Comparison of ENCODE assay signal across 1 cellular context in genomic region chr14:22333408-22334274, GRCh38.
TF ChIP-seq lines count a peak whose summit lies in the region.

No MANE protein-coding gene starts in this region.

TF ChIP-seq in HEK293, 187 proteins besides CTCF, POLR2A, EP300 and RAD21 (continued from another document):
- TF ChIP-seq ZNF518A (tag by site-specific recombination; conservative IDR thresholded peaks at IDR 0.05; ENCODE audit: low read depth) (0 out of 2 replicates have a peak, but pooled peaks have one; percentile 40), ZNF184 (tag by site-specific recombination; IDR thresholded peaks at IDR 0.05) (peak; percentile 75), ZBTB7A (tag by site-specific recombination; IDR thresholded peaks at IDR 0.05; ENCODE audit: low read depth) (no peak), ZNF138 (tag by site-specific recombination; IDR thresholded peaks at IDR 0.05; ENCODE audit: borderline replicate concordance) (no peak), ZNF16 (tag by site-specific recombination; IDR thresholded peaks at IDR 0.05; ENCODE audit: low read depth) (no peak), ZNF26 (tag by site-specific recombination; IDR thresholded peaks at IDR 0.05) (no peak), ZNF596 (tag by site-specific recombination; IDR thresholded peaks at IDR 0.05) (no peak), ZNF391 (tag by site-specific recombination; IDR thresholded peaks at IDR 0.05; ENCODE audit: borderline replicate concordance, low read depth) (no peak), ZNF664 (tag by site-specific recombination; IDR thresholded peaks at IDR 0.05) (no peak), ZNF266 (tag by site-specific recombination; IDR thresholded peaks at IDR 0.05; ENCODE audit: low read depth) (no peak)
